In genomic region chr11:6258141-6258540, GRCh38 we compare ENCODE assay signal across 1 cellular context.
TF ChIP-seq lines count a peak whose summit lies in the region.

No MANE protein-coding gene starts in this region.

TF ChIP-seq in WTC11, 78 proteins besides CTCF, POLR2A, EP300 and RAD21 (continued from another document):
- no peak for TF ChIP-seq FOXP4 (CRISPR knock-in tag; IDR thresholded peaks at IDR 0.05)
- TF ChIP-seq RELA (CRISPR knock-in tag; IDR thresholded peaks at IDR 0.05; ENCODE audit: borderline replicate concordance): no peak
- TF ChIP-seq ZNF416 (CRISPR knock-in tag; IDR thresholded peaks at IDR 0.05): no peak
- no peak for TF ChIP-seq HMGXB4 (CRISPR knock-in tag; IDR thresholded peaks at IDR 0.05)
- TF ChIP-seq SP1 (CRISPR knock-in tag; conservative IDR thresholded peaks at IDR 0.05): no peak
- TF ChIP-seq CBFB (CRISPR knock-in tag; IDR thresholded peaks at IDR 0.05; ENCODE audit: low read depth): no peak
- TF ChIP-seq NFE2L1 (CRISPR knock-in tag; IDR thresholded peaks at IDR 0.05): no peak
- no peak for TF ChIP-seq MYBL2 (CRISPR knock-in tag; IDR thresholded peaks at IDR 0.05)
- TF ChIP-seq ZNF121 (CRISPR knock-in tag; IDR thresholded peaks at IDR 0.05): no peak
- no peak for TF ChIP-seq ZNF423 (CRISPR knock-in tag; IDR thresholded peaks at IDR 0.05)
- no peak for TF ChIP-seq PRDM15 (CRISPR knock-in tag; IDR thresholded peaks at IDR 0.05)
